15 cellular contexts compared by ENCODE assay signal in the genomic region with DNA sequence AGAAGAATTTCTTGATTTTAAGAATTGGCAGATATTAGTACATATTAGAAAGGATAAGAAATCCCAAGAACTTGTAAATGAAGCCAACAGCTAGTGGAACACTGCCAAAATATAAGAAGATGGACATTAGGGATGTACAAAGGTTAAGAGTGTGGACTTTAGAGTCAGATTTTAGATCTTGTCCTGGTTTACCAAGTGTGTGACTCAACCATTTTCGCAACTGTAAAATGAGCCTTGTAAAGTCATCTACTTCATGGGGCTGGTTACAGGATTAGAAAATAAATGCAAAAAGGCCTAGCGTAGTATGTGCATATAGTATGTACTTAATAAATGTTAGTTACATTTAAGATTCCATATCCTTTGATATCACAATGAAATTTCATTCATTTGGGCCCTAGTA.
"Had no signal": no experiment of that assay in that cellular context is flagged by ENCODE, and none has a peak within 500 bp of the region (broad histone marks: within the 10 kb centered on the region; RNA-seq: fewer than 3 reads in every experiment).

No MANE protein-coding gene starts in this region.

- H3K36me3 ChIP-seq: prostate gland, thyroid gland, WERI-Rb-1 had no signal

- H3K27ac ChIP-seq: coronary artery, prostate gland, thyroid gland, WERI-Rb-1 had no signal

- ATAC-seq: activated CD4-positive, alpha-beta T cell treated with anti-CD3 and anti-CD28 coated beads for 36 hours; left colon; sciatic nerve had no signal

- H3K9me3 ChIP-seq: prostate gland, thyroid gland had no signal

- H3K4me3 ChIP-seq: coronary artery, prostate gland, thyroid gland had no signal

- H3K27me3 ChIP-seq: thyroid gland had no signal

- H3K4me1 ChIP-seq: prostate gland, thyroid gland had no signal

- DNase-seq: activated CD4-positive, alpha-beta memory T cell treated with anti-CD3 and anti-CD28 coated beads, Interleukin-2, amount 10 ng/mL, durations not matched to agents 7 days and 5 days; activated CD4-positive, alpha-beta T cell treated with anti-CD3 and anti-CD28 coated beads for 36 hours; activated T-cell treated with anti-CD3 and anti-CD28 coated beads, Interleukin-2, amount 50 U/mL, for 48 hours; caudate nucleus; effector CD4-positive, alpha-beta T cell; left colon; occipital lobe; stimulated activated CD4-positive, alpha-beta T cell treated with anti-CD3 and anti-CD28 coated beads, Interleukin-4, amount 100 ng/mL, for 1 hour; stimulated activated CD8-positive, alpha-beta memory T cell treated with anti-CD3 and anti-CD28 coated beads, Interleukin-4, amount 100 ng/mL, for 48 hours; T1000; thyroid gland; WERI-Rb-1 had no signal
